ENCODE assay signal across 19 cellular contexts in genomic region chr11:10349281-10349665, GRCh38.
"Had no signal": no experiment of that assay in that cellular context is flagged by ENCODE, and none has a peak within 500 bp of the region (broad histone marks: within the 10 kb centered on the region; RNA-seq: fewer than 3 reads in every experiment).

No MANE protein-coding gene starts in this region.

- H3K4me1 Mint-ChIP-seq: activated naive CD8-positive, alpha-beta T cell treated with anti-CD3 and anti-CD28 coated beads for 36 hours; stimulated activated effector memory CD8-positive, alpha-beta T cell treated with anti-CD3 and anti-CD28 coated beads, Interleukin-12 subunit alpha, Interleukin-12 subunit beta, amount 100 ng/mL, for 72 hours; T-cell had no signal

- H3K4me3 ChIP-seq: coronary artery, neural progenitor cell, pancreas, skin epidermis, transverse colon had no signal

- H3K9me3 ChIP-seq: pancreas, transverse colon had no signal

- H2AFZ ChIP-seq: neural progenitor cell had no signal

- H3K27me3 ChIP-seq: pancreas, transverse colon had no signal

- H3K4me3 Mint-ChIP-seq: activated naive CD8-positive, alpha-beta T cell treated with anti-CD3 and anti-CD28 coated beads for 36 hours; neural progenitor cell; stimulated activated effector memory CD8-positive, alpha-beta T cell treated with anti-CD3 and anti-CD28 coated beads, Interleukin-12 subunit alpha, Interleukin-12 subunit beta, amount 100 ng/mL, for 72 hours; T-cell had no signal

- H3K27ac Mint-ChIP-seq: activated naive CD8-positive, alpha-beta T cell treated with anti-CD3 and anti-CD28 coated beads for 36 hours; stimulated activated effector memory CD8-positive, alpha-beta T cell treated with anti-CD3 and anti-CD28 coated beads, Interleukin-12 subunit alpha, Interleukin-12 subunit beta, amount 100 ng/mL, for 72 hours; T-cell had no signal

- H3K4me2 ChIP-seq: neural progenitor cell had no signal

- H3K9me3 Mint-ChIP-seq: neural progenitor cell; stimulated activated effector memory CD8-positive, alpha-beta T cell treated with anti-CD3 and anti-CD28 coated beads, Interleukin-12 subunit alpha, Interleukin-12 subunit beta, amount 100 ng/mL, for 72 hours; T-cell had no signal

- H3K9ac ChIP-seq: neural progenitor cell had no signal

- H3K27ac ChIP-seq: neural progenitor cell, transverse colon had no signal

- H3K36me3 ChIP-seq: neural progenitor cell, pancreas, transverse colon had no signal

- H3K36me3 Mint-ChIP-seq: activated naive CD8-positive, alpha-beta T cell treated with anti-CD3 and anti-CD28 coated beads for 36 hours; neural progenitor cell; stimulated activated effector memory CD8-positive, alpha-beta T cell treated with anti-CD3 and anti-CD28 coated beads, Interleukin-12 subunit alpha, Interleukin-12 subunit beta, amount 100 ng/mL, for 72 hours; T-cell had no signal

- DNase-seq: activated CD4-positive, alpha-beta T cell treated with anti-CD3 and anti-CD28 coated beads for 1 hour; activated CD4-positive, alpha-beta T cell treated with anti-CD3 and anti-CD28 coated beads, Interleukin-2, amount 50 U/mL, for 48 hours; activated gamma-delta T cell treated with Interleukin-2 at 50 U/mL for 16 hours; activated naive CD8-positive, alpha-beta T cell treated with anti-CD3 and anti-CD28 coated beads for 36 hours; activated T-cell treated with anti-CD3 and anti-CD28 coated beads, Interleukin-2, amount 50 U/mL, for 48 hours; central memory CD4-positive, alpha-beta T cell; effector CD4-positive, alpha-beta T cell; foreskin melanocyte; head of caudate nucleus; islet precursor cell; left ventricle myocardium superior; pancreas; T-cell; T1000; transverse colon had no signal

- ATAC-seq: stimulated activated effector memory CD8-positive, alpha-beta T cell treated with anti-CD3 and anti-CD28 coated beads, Interleukin-12 subunit alpha, Interleukin-12 subunit beta, amount 100 ng/mL, for 72 hours; T-cell had no signal
